9 cellular contexts compared by ENCODE assay signal in genomic region chr19:3036795-3037544, GRCh38. TPM values are rescaled to one million over a fixed set of nuclear protein-coding genes. Genes with fewer than 3 reads are reported as not detected.
DNase-seq lines count a peak whose midpoint lies in the region; FAIRE-seq and TF ChIP-seq lines count a peak whose summit lies in the region.
"Not testable (repeated sequence)": the region's sequence is repeated elsewhere in the genome, so short reads cannot be mapped to it uniquely, and the experiment has no call there.
"Had no signal": no experiment of that assay in that cellular context is flagged by ENCODE, and none has a peak within 500 bp of the region (broad histone marks: within the 10 kb centered on the region; RNA-seq: fewer than 3 reads in every experiment).

No MANE protein-coding gene starts in this region.

- not testable (repeated sequence) for H3K36me3 Mint-ChIP-seq in activated CD4-positive, alpha-beta memory T cell treated with anti-CD3 and anti-CD28 coated beads for 36 hours

- not testable (repeated sequence) for BruUV-seq in A673 (replicated peaks; lab: Mats Ljungman, UMichigan)

- not testable (repeated sequence) for H3K36me3 ChIP-seq in A673 (ENCODE audit: insufficient read depth, low read length, poor library complexity, severe bottlenecking); NT2/D1 (ENCODE audit: insufficient read depth, insufficient read length, low read length); bronchial epithelial cell (ENCODE audit: control insufficient read depth, insufficient read depth, low read length); cardiac muscle cell; mucosa of stomach (ENCODE audit: control insufficient read depth, insufficient read depth, low read length)

- H3K4me1 Mint-ChIP-seq in activated CD4-positive, alpha-beta memory T cell treated with anti-CD3 and anti-CD28 coated beads for 36 hours (ENCODE audit: low read depth) = peaks cover 15% of the 10 kb centered on the region

- peaks cover 24% of the 10 kb centered on the region for H3K4me1 ChIP-seq in A673 (ENCODE audit: insufficient read depth, low read length, poor library complexity, severe bottlenecking)
- not testable (repeated sequence) for H3K4me1 ChIP-seq in NT2/D1 (ENCODE audit: insufficient read depth, insufficient read length)
- peaks cover 23% of the 10 kb centered on the region for H3K4me1 ChIP-seq in cardiac muscle cell (ENCODE audit: low read depth)
- peaks cover 26% of the 10 kb centered on the region for H3K4me1 ChIP-seq in mucosa of stomach (ENCODE audit: control insufficient read depth, insufficient read depth, low read length)

- in situ Hi-C loops in GM13977 (cut with MboI; ENCODE audit: low pct_unique_long_range_greater_than_20kb, low sequenced_read_pairs, unreplicated experiment) = not testable (repeated sequence)

- FAIRE-seq in bronchial epithelial cell (lab: Jason Lieb, UNC) = not testable (repeated sequence)

- H3K27me3 ChIP-seq in A673 (replicated peaks; ENCODE audit: insufficient read depth, low read depth, low read length, poor library complexity); bronchial epithelial cell (ENCODE audit: control insufficient read depth, insufficient read depth, low read length); cardiac muscle cell; mucosa of stomach (ENCODE audit: control insufficient read depth, insufficient read depth, low read length): not testable (repeated sequence)
- H3K27me3 ChIP-seq in NT2/D1 (ENCODE audit: insufficient read depth, insufficient read length) = peaks cover 77% of the 10 kb centered on the region

- POLR2A ChIA-PET in A673 (lab: Charles Lee; ENCODE audit: low non-redundant PET) = interaction anchor here (0.6 to 0.8 kb wide), 2 partner anchors 95 to 277 kb away, joined by 3 to 6 read pairs; no protein-coding TSS in a partner anchor
- POLR2A ChIA-PET in activated CD4-positive, alpha-beta memory T cell treated with anti-CD3 and anti-CD28 coated beads for 36 hours (lab: Charles Lee) = interaction anchor here (1.5 to 2.9 kb wide), 6 partner anchors 13 to 34 kb away, joined by 4 to 12 read pairs (median 8); partner anchors contain the start of gene TLE5

- intact Hi-C loops in A673 (cut with micrococcal nuclease; ENCODE audit: unreplicated experiment) = loop anchor here (5.0 kb wide), 1 partner anchor 55 kb away; no protein-coding TSS in a partner anchor
- intact Hi-C loops in activated CD4-positive, alpha-beta memory T cell treated with anti-CD3 and anti-CD28 coated beads for 36 hours (cut with micrococcal nuclease) = not testable (repeated sequence)

- H3K27ac Mint-ChIP-seq in activated CD4-positive, alpha-beta memory T cell treated with anti-CD3 and anti-CD28 coated beads for 36 hours = peak overlapping the region; percentile 92

- peak; percentile 46; the same call in 1 of the 2 replicates for TF ChIP-seq CTCF in A673 (conservative IDR thresholded peaks at IDR 0.05; ENCODE audit: low read depth, low read length)
- peak; percentile 16 for TF ChIP-seq CTCF in GM13977 (IDR thresholded peaks at IDR 0.05; ENCODE audit: extremely low read depth, insufficient read depth, missing control alignments)
- TF ChIP-seq CTCF in bronchial epithelial cell (IDR thresholded peaks at IDR 0.05; ENCODE audit: insufficient read depth, low read length, severe bottlenecking); cardiac muscle cell (IDR thresholded peaks at IDR 0.05; ENCODE audit: low read depth, low read length): not testable (repeated sequence)

- CTCF ChIA-PET in A673 (lab: Charles Lee) = interaction anchor here (1.0 to 1.3 kb wide), 2 partner anchors 9 to 24 kb away, joined by 3 to 4 read pairs; no protein-coding TSS in a partner anchor
- CTCF ChIA-PET in activated CD4-positive, alpha-beta memory T cell treated with anti-CD3 and anti-CD28 coated beads for 36 hours (lab: Charles Lee) = interaction anchor here (0.8 to 3.1 kb wide), 10 partner anchors 9 to 86 kb away, joined by 3 to 21 read pairs (median 3); no protein-coding TSS in a partner anchor

- H3K4me3 ChIP-seq in A673 (ENCODE audit: low read depth, low read length, poor library complexity, severe bottlenecking) (peak overlapping the region; percentile 58), NT2/D1 (ENCODE audit: insufficient read length, low read depth) (peak overlapping the region; percentile 67), bronchial epithelial cell (ENCODE audit: low read depth, low read length) (peak overlapping the region; percentile 39), cardiac muscle cell (peak overlapping the region; percentile 53), mucosa of stomach (ENCODE audit: low read length) (peak overlapping the region; percentile 50), skin epidermis (peak overlapping the region; percentile 33 to 50 (median 50))

- H3K27ac ChIP-seq in A673 (ENCODE audit: low read depth, low read length, poor library complexity, severe bottlenecking) = peak overlapping the region; percentile 91
- H3K27ac ChIP-seq in cardiac muscle cell = peak overlapping the region; percentile 87
- H3K27ac ChIP-seq in skin epidermis = peak overlapping the region in 18 of 21 experiments; percentile 71 to 94 (median 88)

- peak overlapping the region; percentile 69 for H3K9ac ChIP-seq in NT2/D1 (ENCODE audit: insufficient read length, low read depth)
- peak overlapping the region; percentile 64 for H3K9ac ChIP-seq in mucosa of stomach (ENCODE audit: low read length)

- H3K4me3 Mint-ChIP-seq in activated CD4-positive, alpha-beta memory T cell treated with anti-CD3 and anti-CD28 coated beads for 36 hours = peak overlapping the region; percentile 86

- H3K9me3 Mint-ChIP-seq in activated CD4-positive, alpha-beta memory T cell treated with anti-CD3 and anti-CD28 coated beads for 36 hours = not testable (repeated sequence)

- H3K27me3 Mint-ChIP-seq in activated CD4-positive, alpha-beta memory T cell treated with anti-CD3 and anti-CD28 coated beads for 36 hours = not testable (repeated sequence)

- DNase-seq in A673 (ENCODE audit: low spot score) = peak; percentile 44
- DNase-seq in GM13977 (ENCODE audit: low spot score); NT2/D1 (ENCODE audit: low read depth, low spot score); activated CD4-positive, alpha-beta memory T cell treated with anti-CD3 and anti-CD28 coated beads for 36 hours; bronchial epithelial cell (ENCODE audit: low read depth); cardiac muscle cell (ENCODE audit: low read depth in 1 of 2, low spot score in 1 of 2): not testable (repeated sequence)

- not testable (repeated sequence) for H3K9me3 ChIP-seq in A673 (ENCODE audit: low read depth, low read length, poor library complexity, severe bottlenecking); NT2/D1 (ENCODE audit: insufficient read depth, low read length); cardiac muscle cell (ENCODE audit: low read depth); mucosa of stomach (ENCODE audit: control insufficient read depth, low read length)

RNA-seq across cellular contexts. Expression of gene TLE2, which starts 7.9 kb away (rescaled TPM):
- total RNA-seq in A673 (2021) (10.8 and 18.3 TPM in 2 replicates), bronchial epithelial cell (0.53 and 1.0 TPM in 2 replicates), cardiac muscle cell (71.1 and 95.9 TPM in 2 replicates)
- total RNA-seq in activated CD4-positive, alpha-beta memory T cell treated with anti-CD3 and anti-CD28 coated beads for 36 hours = 1 to 10 TPM; 8.5 to 9.9 TPM
- polyA plus RNA-seq in cardiac muscle cell = 102 and 105 TPM in 2 replicates

RNA-seq across cellular contexts. Expression of gene TLE5, which starts 25.3 kb away (rescaled TPM):
- total RNA-seq in A673 (2021) = 360 and 397 TPM in 2 replicates
- total RNA-seq in activated CD4-positive, alpha-beta memory T cell treated with anti-CD3 and anti-CD28 coated beads for 36 hours = 100 to 1,000 TPM; 411 to 426 TPM
- 144 and 200 TPM in 2 replicates for total RNA-seq in bronchial epithelial cell
- 612 and 690 TPM in 2 replicates for total RNA-seq in cardiac muscle cell
- 446 and 487 TPM in 2 replicates for polyA plus RNA-seq in cardiac muscle cell

RNA-seq across cellular contexts. Expression of gene GNA11, which starts 57.2 kb away (rescaled TPM):
- total RNA-seq in A673 (2021) = 61.6 and 64.3 TPM in 2 replicates
- total RNA-seq in activated CD4-positive, alpha-beta memory T cell treated with anti-CD3 and anti-CD28 coated beads for 36 hours = 10 to 100 TPM in 1 of 2 experiments, 1 to 10 TPM in 1; 6.3 to 11.6 TPM
- total RNA-seq in bronchial epithelial cell = 47.9 and 48.1 TPM in 2 replicates
- total RNA-seq in cardiac muscle cell = 36.5 and 47.5 TPM in 2 replicates
- polyA plus RNA-seq in cardiac muscle cell = 60.8 and 63.3 TPM in 2 replicates

RNA-seq across cellular contexts. Expression of gene TLE6, which starts 59.6 kb away (rescaled TPM):
- total RNA-seq in A673 (2021) = 1.1 TPM in 1 of 2 replicates, not detected in the other
- 1 to 10 TPM; 2.5 to 2.6 TPM for total RNA-seq in activated CD4-positive, alpha-beta memory T cell treated with anti-CD3 and anti-CD28 coated beads for 36 hours
- under 0.01 TPM in 1 of 2 replicates, not detected in the other for total RNA-seq in bronchial epithelial cell
- 30.3 and 35.4 TPM in 2 replicates for total RNA-seq in cardiac muscle cell
- 42.8 and 45.8 TPM in 2 replicates for polyA plus RNA-seq in cardiac muscle cell
- total RNA-seq: mononuclear cell had no signal
